ENCODE assay signal across 8 cellular contexts in the genomic region with DNA sequence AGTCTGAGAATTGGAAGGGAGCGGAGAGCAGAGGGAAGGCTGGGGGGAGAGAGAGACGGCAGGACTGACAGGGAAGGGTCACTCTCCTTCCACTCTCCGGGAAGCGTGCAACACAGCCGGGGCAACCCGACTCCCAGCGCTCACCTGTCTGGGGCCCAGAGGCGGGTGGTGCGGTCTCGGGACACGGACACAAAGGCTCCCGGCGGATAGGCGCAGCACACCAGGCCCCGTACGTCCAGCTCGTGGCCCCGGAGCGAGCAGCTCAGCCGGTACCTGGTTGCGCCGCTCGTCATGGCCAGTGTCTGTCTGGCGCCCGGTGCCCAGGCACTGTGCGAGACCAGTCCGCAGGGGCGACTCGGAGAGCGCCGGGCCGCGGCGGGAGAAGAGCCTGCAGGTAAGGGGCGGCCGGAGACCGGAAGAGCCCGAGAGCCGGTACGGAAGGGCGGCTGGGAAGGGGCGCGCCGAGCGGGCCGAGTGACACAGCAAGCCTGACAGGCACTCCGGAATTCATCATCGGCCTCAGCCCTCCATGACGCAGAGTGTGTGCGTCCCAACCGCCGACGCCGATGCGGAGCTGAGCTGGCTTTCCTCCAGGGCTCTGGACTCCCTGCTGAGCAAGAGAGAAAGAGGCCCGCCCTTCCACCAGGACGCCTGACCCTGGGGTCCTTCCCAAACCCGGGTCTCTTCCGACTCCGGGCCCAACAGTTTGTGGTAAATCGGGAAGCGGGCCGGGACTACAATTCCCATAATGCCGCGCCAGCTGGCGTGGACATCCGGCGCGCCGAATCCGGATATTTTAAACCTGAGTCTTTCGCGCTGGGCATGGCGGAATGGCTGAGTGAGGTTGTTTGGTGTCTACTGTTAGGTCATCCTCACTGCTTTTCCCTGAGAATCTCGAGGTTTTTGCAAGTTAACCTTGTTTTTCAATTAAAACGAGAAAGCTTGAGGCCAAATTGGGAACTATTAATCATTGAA. TPM values are rescaled to one million over a fixed set of nuclear protein-coding genes. Genes with fewer than 3 reads are reported as not detected.
DNase-seq lines count a peak whose midpoint lies in the region; ATAC-seq, FAIRE-seq and TF ChIP-seq lines count a peak whose summit lies in the region.

Gene PLAA, minus strand, starts transcription at position 490 of the 975 bp plus-strand sequence. Its CDS starts 197 bp downstream, at position 293.

- H3K36me3 ChIP-seq in breast epithelium (no peaks in the 10 kb centered on the region), iPS-20b (ENCODE audit: insufficient read depth, low read depth, low read length) (0 out of 2 replicates have a peak, but pooled peaks cover 5% of the 10 kb centered on the region), small intestine (ENCODE audit: control insufficient read depth in 2 of 2, insufficient read depth in 2 of 2, low read length in 2 of 2) (no peaks in the 10 kb centered on the region)

- FAIRE-seq in small intestine (lab: Jason Lieb, UNC), result no peak

- intact Hi-C loops in breast epithelium (cut with DNase I; ENCODE audit: low total_unique reads), result no loop called here

- H3K27me3 ChIP-seq in breast epithelium (no peaks in the 10 kb centered on the region), iPS-20b (ENCODE audit: insufficient read depth, low read length) (no peaks in the 10 kb centered on the region), small intestine (ENCODE audit: control insufficient read depth in 2 of 2, insufficient read depth in 2 of 2, low read length in 2 of 2) (no peaks in the 10 kb centered on the region)

- H3K27ac ChIP-seq in VCaP (peak within 1 kb of the TSS; percentile 98), breast epithelium (peak within 1 kb of the TSS; percentile 98 to 99), iPS-20b (ENCODE audit: low read length) (peak within 1 kb of the TSS; percentile 63), small intestine (ENCODE audit: low read depth in 1 of 2, low read length in 1 of 2) (peak within 1 kb of the TSS; percentile 95 to 100)

- no peaks in the 10 kb centered on the region for H3K9me3 ChIP-seq in breast epithelium
- no peaks in the 10 kb centered on the region for H3K9me3 ChIP-seq in iPS-20b (ENCODE audit: insufficient read depth, low read depth, low read length)
- H3K9me3 ChIP-seq in small intestine (ENCODE audit: control insufficient read depth, low read depth), result no peaks in the 10 kb centered on the region

- H3K4me3 ChIP-seq in breast epithelium (peak within 1 kb of the TSS; percentile 89 to 99 (median 99)), iPS-20b (ENCODE audit: low read length) (peak within 1 kb of the TSS; percentile 90), small intestine (ENCODE audit: low read depth in 1 of 2, low read length in 2 of 2) (peak within 1 kb of the TSS; percentile 83 to 91)

- peak; percentile 52; the same call in 1 of the 2 replicates for TF ChIP-seq CTCF in VCaP (conservative IDR thresholded peaks at IDR 0.05)
- TF ChIP-seq CTCF in breast epithelium (IDR thresholded peaks at IDR 0.05), result no peak

- DNase-seq in 8988T (peak; percentile 53), NCI-H2107 (lab: John Stamatoyannopoulos, UW) (peak; percentile 85), breast epithelium (ENCODE audit: low spot score in 2 of 2) (peak; percentile 81 to 82), small intestine (peak; percentile 93)

- peak within 1 kb of the TSS; percentile 90 for H3K9ac ChIP-seq in iPS-20b (ENCODE audit: low read depth, low read length)

- 0 to 1% (median 0%) methylated on average over 66 to 76 of the region's 76 CpGs for WGBS in small intestine, 3 donors

- TF ChIP-seq POLR2A in breast epithelium (IDR thresholded peaks at IDR 0.05), result peak; percentile 8

- peaks cover 4 to 10% of the 10 kb centered on the region in 2 donors for H3K4me1 ChIP-seq in breast epithelium
- H3K4me1 ChIP-seq in iPS-20b (ENCODE audit: insufficient read depth, low read length), result peaks cover 10% of the 10 kb centered on the region; the same call in 1 of the 2 replicates
- H3K4me1 ChIP-seq in small intestine (ENCODE audit: control insufficient read depth in 2 of 2, insufficient read depth in 1 of 2, low read depth in 1 of 2, low read length in 1 of 2), result peaks cover 1 to 20% of the 10 kb centered on the region in 2 donors

- ATAC-seq in GM18519 (IDR thresholded peaks at IDR 0.05; ENCODE audit: low FRiP score, unreplicated experiment) (peak; percentile 98), HG03060 (IDR thresholded peaks at IDR 0.05; ENCODE audit: low read depth, unreplicated experiment) (peak; percentile 96)

RNA-seq across cellular contexts. Expression of gene PLAA, which starts in this region (rescaled TPM):
- 10 to 100 TPM; 26.2 to 27.4 (median 27.1) TPM for total RNA-seq in breast epithelium
- polyA plus RNA-seq in small intestine, result 10 to 100 TPM; 10.1 to 13.8 (median 11.1) TPM

Comparison
In these comparisons a context has a peak if more than half of its experiments do, and no peak if none do; other contexts are left out.
1. Peak in every context shown above with its lines: DNase-seq, ATAC-seq, H3K4me3 ChIP-seq and H3K27ac ChIP-seq.